Comparison of ENCODE assay signal across 23 cellular contexts in the genomic region with DNA sequence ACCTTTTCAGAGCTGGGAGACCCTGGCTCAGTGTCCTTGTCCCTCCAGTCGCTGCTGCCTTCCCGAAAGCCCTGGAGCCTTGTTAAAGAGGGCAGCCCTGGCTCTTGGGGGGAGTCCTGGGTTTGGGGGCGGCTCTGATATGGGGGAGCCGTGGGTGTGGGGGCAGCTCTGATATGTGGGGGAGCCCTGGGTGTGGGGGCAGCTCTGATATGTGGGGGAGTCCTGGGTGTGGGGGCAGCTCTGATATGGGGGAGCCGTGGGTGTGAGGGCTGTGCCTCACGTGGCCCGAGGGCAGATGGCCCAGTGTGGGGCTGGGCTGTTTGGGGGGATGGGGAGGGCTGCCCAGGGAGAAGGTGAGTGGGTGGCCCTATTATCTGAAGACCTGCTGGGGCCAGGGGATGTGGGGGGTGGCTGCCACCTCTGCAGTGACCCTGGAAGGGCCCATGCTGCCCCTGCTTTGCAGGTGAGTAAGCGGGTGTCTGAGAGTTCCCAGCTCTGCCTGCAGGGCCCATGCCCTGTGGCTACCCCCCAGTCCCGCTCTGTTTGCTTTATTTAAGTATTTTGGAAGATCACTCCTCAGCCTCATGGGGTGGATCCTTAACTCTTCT. TPM values are rescaled to one million over a fixed set of nuclear protein-coding genes. Genes with fewer than 3 reads are reported as not detected.
DNase-seq lines count a peak whose midpoint lies in the region; ATAC-seq, FAIRE-seq and TF ChIP-seq lines count a peak whose summit lies in the region.
"Had no signal": no experiment of that assay in that cellular context is flagged by ENCODE, and none has a peak within 500 bp of the region (broad histone marks: within the 10 kb centered on the region; RNA-seq: fewer than 3 reads in every experiment).

No MANE protein-coding gene starts in this region.

- no peaks in the 10 kb centered on the region for H3K27me3 Mint-ChIP-seq in activated CD4-positive, alpha-beta T cell treated with anti-CD3 and anti-CD28 coated beads, Interleukin-2, amount 10 ng/mL, durations not matched to agents 7 days and 5 days
- no peaks in the 10 kb centered on the region for H3K27me3 Mint-ChIP-seq in activated CD4-positive, alpha-beta T cell treated with anti-CD3 and anti-CD28 coated beads, Interleukin-2, amount 10 ng/mL, durations not matched to agents 24 days and 14 days

- peaks cover 64% of the 10 kb centered on the region for H3K4me1 Mint-ChIP-seq in activated CD4-positive, alpha-beta T cell treated with anti-CD3 and anti-CD28 coated beads, Interleukin-2, amount 10 ng/mL, durations not matched to agents 7 days and 5 days
- peaks cover 45% of the 10 kb centered on the region for H3K4me1 Mint-ChIP-seq in activated CD4-positive, alpha-beta T cell treated with anti-CD3 and anti-CD28 coated beads, Interleukin-2, amount 10 ng/mL, durations not matched to agents 24 days and 14 days

- in situ Hi-C loops in GM12878 (cut with MboI): no loop called here

- WGBS in GM12878 (ENCODE audit: insufficient coverage, insufficient replicate concordance, low lambda C conversion rate, missing lambda C conversion rate): 73% methylated on average over 9 of the region's 9 CpGs
- WGBS in stomach, 5 donors: 71 to 80% (median 78%) methylated on average over 4 to 9 of the region's 9 CpGs

- no peak overlapping the region for H3K4me3 ChIP-seq in GM12878
- no peak overlapping the region for H3K4me3 ChIP-seq in stomach
- H3K4me3 ChIP-seq: pancreas, SJCRH30, skin epidermis, suprapubic skin had no signal

- H3K27ac Mint-ChIP-seq in activated CD4-positive, alpha-beta T cell treated with anti-CD3 and anti-CD28 coated beads, Interleukin-2, amount 10 ng/mL, durations not matched to agents 7 days and 5 days: no peak overlapping the region
- no peak overlapping the region for H3K27ac Mint-ChIP-seq in activated CD4-positive, alpha-beta T cell treated with anti-CD3 and anti-CD28 coated beads, Interleukin-2, amount 10 ng/mL, durations not matched to agents 24 days and 14 days

- TF ChIP-seq EP300 in GM12878 (IDR thresholded peaks at IDR 0.05; ENCODE audit: borderline replicate concordance in 1 of 2, control insufficient read depth in 1 of 2, low read depth in 2 of 2, low read length in 2 of 2) (no peak), stomach (IDR thresholded peaks at IDR 0.05) (no peak)

- H3K36me3 Mint-ChIP-seq in activated CD4-positive, alpha-beta T cell treated with anti-CD3 and anti-CD28 coated beads, Interleukin-2, amount 10 ng/mL, durations not matched to agents 7 days and 5 days (ENCODE audit: low read depth): peaks cover 2% of the 10 kb centered on the region
- H3K36me3 Mint-ChIP-seq in activated CD4-positive, alpha-beta T cell treated with anti-CD3 and anti-CD28 coated beads, Interleukin-2, amount 10 ng/mL, durations not matched to agents 24 days and 14 days (ENCODE audit: low read depth): no peaks in the 10 kb centered on the region

- peak overlapping the region; percentile 94; the same call in 1 of the 2 replicates for H3K4me2 ChIP-seq in GM12878 (ENCODE audit: control insufficient read depth, insufficient read depth)

- no peaks in the 10 kb centered on the region for H4K20me1 ChIP-seq in GM12878 (ENCODE audit: control insufficient read depth, insufficient read depth)

- H3K9me3 ChIP-seq in GM12878 (replicated peaks; ENCODE audit: control insufficient read depth, insufficient read depth, low read length): no peaks in the 10 kb centered on the region
- no peaks in the 10 kb centered on the region for H3K9me3 ChIP-seq in stomach
- H3K9me3 ChIP-seq: pancreas, SJCRH30, suprapubic skin had no signal

- H3K9me3 Mint-ChIP-seq in activated CD4-positive, alpha-beta T cell treated with anti-CD3 and anti-CD28 coated beads, Interleukin-2, amount 10 ng/mL, durations not matched to agents 7 days and 5 days: no peaks in the 10 kb centered on the region
- H3K9me3 Mint-ChIP-seq in activated CD4-positive, alpha-beta T cell treated with anti-CD3 and anti-CD28 coated beads, Interleukin-2, amount 10 ng/mL, durations not matched to agents 24 days and 14 days: no peaks in the 10 kb centered on the region

- H3K79me2 ChIP-seq in GM12878 (ENCODE audit: control insufficient read depth, insufficient read depth, low read length): peaks cover 5% of the 10 kb centered on the region

- peak overlapping the region; percentile 3 for H3K4me3 Mint-ChIP-seq in activated CD4-positive, alpha-beta T cell treated with anti-CD3 and anti-CD28 coated beads, Interleukin-2, amount 10 ng/mL, durations not matched to agents 7 days and 5 days
- no peak overlapping the region for H3K4me3 Mint-ChIP-seq in activated CD4-positive, alpha-beta T cell treated with anti-CD3 and anti-CD28 coated beads, Interleukin-2, amount 10 ng/mL, durations not matched to agents 24 days and 14 days

- H3K36me3 ChIP-seq in GM12878 (ENCODE audit: control insufficient read depth in 2 of 2, insufficient read depth in 2 of 2, low read length in 1 of 2): no peaks in the 10 kb centered on the region; a peak in 1 of 4 replicates
- H3K36me3 ChIP-seq in stomach: no peaks in the 10 kb centered on the region
- H3K36me3 ChIP-seq: pancreas, SJCRH30, suprapubic skin had no signal

- ATAC-seq in GM12878: no peak
- ATAC-seq: pancreas had no signal

- SMC1A ChIA-PET in GM12878 (lab: Charles Lee; ENCODE audit: uncharacterized antibody, unreplicated experiment): interaction anchor here (1.3 to 2.4 kb wide), 2 partner anchors 25 kb away, joined by 3 to 13 read pairs; no protein-coding TSS in a partner anchor

- BruUV-seq in GM12878 (replicated peaks; lab: Mats Ljungman, UMichigan): no TSS peak

- H3K27me3 ChIP-seq in GM12878 (replicated peaks in 1 of 2; ENCODE audit: control insufficient read depth in 2 of 2, insufficient read depth in 2 of 2, low read length in 1 of 2) (no peaks in the 10 kb centered on the region), layer of hippocampus (ENCODE audit: control insufficient read depth, insufficient read depth, low read length) (no peaks in the 10 kb centered on the region), stomach (no peaks in the 10 kb centered on the region)
- H3K27me3 ChIP-seq: pancreas, SJCRH30, suprapubic skin had no signal

- TF ChIP-seq POLR2A in GM12878 (IDR thresholded peaks at IDR 0.05; ENCODE audit: low read depth, low read length) (no peak), stomach (IDR thresholded peaks at IDR 0.05) (no peak)

- H3K9ac ChIP-seq in GM12878 (ENCODE audit: control insufficient read depth, insufficient read depth, low read length): no peak overlapping the region

- H2AFZ ChIP-seq in GM12878 (ENCODE audit: control insufficient read depth, low read depth, low read length): no peak overlapping the region

- DNase-seq in activated CD4-positive, alpha-beta T cell treated with anti-CD3 and anti-CD28 coated beads, Interleukin-2, amount 10 ng/mL, durations not matched to agents 7 days and 5 days: no peak
- DNase-seq in activated CD4-positive, alpha-beta T cell treated with anti-CD3 and anti-CD28 coated beads, Interleukin-2, amount 10 ng/mL, durations not matched to agents 24 days and 14 days: no peak
- DNase-seq in GM12878 (ENCODE audit: low read depth, low spot score) (no peak), stomach (no peak), HuH-7 (ENCODE audit: low spot score) (no peak), middle frontal gyrus (ENCODE audit: extremely low spot score, low spot score) (no peak), D721Med (ENCODE audit: insufficient read length, low spot score) (no peak)
- DNase-seq: activated CD4-positive, alpha-beta T cell treated with anti-CD3 and anti-CD28 coated beads for 1 hour; DMS 273 treated with DMSO at 0.1 percent for 48 hours; GF-D8; kidney glomerular epithelial cell; NCI-H1092 treated with DMSO at 0.1 percent for 48 hours; NCI-H2081; NCI-H510A treated with DMSO at 0.1 percent for 48 hours; SJCRH30; stimulated activated CD4-positive, alpha-beta T cell treated with anti-CD3 and anti-CD28 coated beads, Interleukin-4, amount 100 ng/mL, for 1 hour had no signal

- TF ChIP-seq RAD21 in GM12878 (IDR thresholded peaks at IDR 0.05; ENCODE audit: insufficient read depth, low read depth, low read length): no peak

- FAIRE-seq in GM12878 (lab: Jason Lieb, UNC) (no peak), D721Med (lab: Jason Lieb, UNC) (no peak)
- FAIRE-seq: astrocyte, colon, endometrium, pancreas had no signal

- H3K4me1 ChIP-seq in GM12878 (ENCODE audit: control insufficient read depth, insufficient read depth, low read length) (peaks cover 58% of the 10 kb centered on the region), stomach (peaks cover 53 to 98% (median 87%) of the 10 kb centered on the region in 4 donors)
- H3K4me1 ChIP-seq: pancreas, SJCRH30 had no signal

- no peak overlapping the region for H3K27ac ChIP-seq in GM12878 (ENCODE audit: control insufficient read depth, insufficient read depth)
- H3K27ac ChIP-seq in layer of hippocampus (ENCODE audit: low read depth, low read length): peak overlapping the region; percentile 21
- peak overlapping the region in 4 of 5 donors; percentile 39 to 60 (median 50) for H3K27ac ChIP-seq in stomach
- H3K27ac ChIP-seq: pancreas, SJCRH30, suprapubic skin had no signal

- CTCF ChIA-PET in activated CD4-positive, alpha-beta T cell treated with anti-CD3 and anti-CD28 coated beads, Interleukin-2, amount 10 ng/mL, durations not matched to agents 7 days and 5 days (lab: Charles Lee): interaction anchor here (1.1 to 2.0 kb wide), 3 partner anchors 14 to 154 kb away, joined by 3 to 7 read pairs (median 4); no protein-coding TSS in a partner anchor
- CTCF ChIA-PET in GM12878 (lab: Yijun Ruan, JAX): interaction anchor here (0.9 to 3.4 kb wide), 2 partner anchors 25 to 26 kb away, joined by 6 to 19 read pairs; no protein-coding TSS in a partner anchor

- POLR2A ChIA-PET in activated CD4-positive, alpha-beta T cell treated with anti-CD3 and anti-CD28 coated beads, Interleukin-2, amount 10 ng/mL, durations not matched to agents 7 days and 5 days (lab: Charles Lee): no interaction called here
- POLR2A ChIA-PET in GM12878 (lab: Charles Lee): interaction anchor here (0.9 to 1.6 kb wide), 3 partner anchors 11 to 40 kb away, joined by 3 to 5 read pairs (median 4); no protein-coding TSS in a partner anchor

- TF ChIP-seq CTCF in GM12878 (IDR thresholded peaks at IDR 0.05 in 2 of 3, conservative IDR thresholded peaks at IDR 0.05 in 1 of 3; ENCODE audit: control insufficient read depth in 2 of 3, extremely low read depth in 1 of 3, insufficient read depth in 1 of 3, low read depth in 3 of 3, low read length in 3 of 3): no peak
- no peak for TF ChIP-seq CTCF in stomach (IDR thresholded peaks at IDR 0.05)
- no peak for TF ChIP-seq CTCF in D721Med (IDR thresholded peaks at IDR 0.05; ENCODE audit: insufficient read depth, missing control alignments)

- RAD21 ChIA-PET in GM12878 (lab: Charles Lee; ENCODE audit: unreplicated experiment): interaction anchor here (1.3 to 3.4 kb wide), 2 partner anchors 26 to 174 kb away, joined by 4 to 13 read pairs; a partner anchor contains a TSS

- intact Hi-C loops in activated CD4-positive, alpha-beta T cell treated with anti-CD3 and anti-CD28 coated beads, Interleukin-2, amount 10 ng/mL, durations not matched to agents 24 days and 14 days (cut with micrococcal nuclease): no loop called here
- intact Hi-C loops in GM12878 (cut with micrococcal nuclease; ENCODE audit: unreplicated experiment) (loop anchor here (5.0 kb wide), 1 partner anchor 148 kb away; a partner anchor contains a TSS), stomach (cut with DNase I; ENCODE audit: low total_unique reads) (no loop called here)

RNA-seq across cellular contexts. Expression of a gene that starts 30.9 kb away (rescaled TPM):
- 10 to 100 TPM; 40.8 to 43.2 TPM for total RNA-seq in activated CD4-positive, alpha-beta T cell treated with anti-CD3 and anti-CD28 coated beads, Interleukin-2, amount 10 ng/mL, durations not matched to agents 7 days and 5 days
- 63.8 and 66.1 TPM in 2 replicates for total RNA-seq in activated CD4-positive, alpha-beta T cell treated with anti-CD3 and anti-CD28 coated beads, Interleukin-2, amount 10 ng/mL, durations not matched to agents 24 days and 14 days
- 20.3 and 24.6 TPM in 2 replicates for total RNA-seq in GM12878 (2013; cell fraction: nucleolus; rRNA removed)
- total RNA-seq in GM12878 (2014; rRNA removed): 27.4 and 28.7 TPM in 2 replicates
- 8.9 and 11.7 TPM in 2 replicates for total RNA-seq in GM12878 (2014; rRNA removed; fragmentation: Illumina TruSeq; extraction: Trizol)
- 45.5 and 49.1 TPM in 2 replicates for total RNA-seq in GM12878 (2021)
- polyA plus RNA-seq in GM12878 (2011; ENCODE audit: low read depth): 2.6 TPM
- polyA plus RNA-seq in GM12878 (2011; rRNA removed): 22.1 and 24.3 TPM in 2 replicates
- polyA plus RNA-seq in GM12878 (2011; cell fraction: cytosol; rRNA removed): 11.8 and 18.5 TPM in 2 replicates
- polyA plus RNA-seq in GM12878 (2011; cell fraction: nucleus; rRNA removed): 69.1 and 78.8 TPM in 2 replicates
- 6.2 and 8.4 TPM in 2 replicates for polyA plus RNA-seq in GM12878 (2012)
- polyA plus RNA-seq in GM12878 (2014; fragmentation: Illumina TruSeq; extraction: Trizol): 7.2 and 9.5 TPM in 2 replicates
- polyA plus RNA-seq in GM12878 (2014; fragmentation: Nextera tagmentation; extraction: Ambion mirVana): under 1 TPM; 0.21 to 0.73 TPM
- 32.3 and 38.6 TPM in 2 replicates for polyA plus RNA-seq in GM12878 (2014; rRNA removed)
- polyA plus RNA-seq in GM12878 (2016; fragmentation: Nextera tagmentation; extraction: Ambion mirVana): 1 to 10 TPM; 4.2 to 5.3 TPM
- 34.2 and 34.7 TPM in 2 replicates for polyA minus RNA-seq in GM12878 (2011; rRNA and poly(A)+ RNA removed)
- polyA minus RNA-seq in GM12878 (2011; cell fraction: cytosol; rRNA and poly(A)+ RNA removed): 13.9 and 15.8 TPM in 2 replicates
- 26.5 and 39.9 TPM in 2 replicates for polyA minus RNA-seq in GM12878 (2011; cell fraction: nucleus; rRNA and poly(A)+ RNA removed)
- total RNA-seq in stomach: 100 to 1,000 TPM in 1 of 5 donors, 10 to 100 TPM in 4; 20.5 to 452 (median 30.9) TPM
- 10 to 100 TPM in 2 of 3 donors, 1 to 10 TPM in 1; 7.4 to 14.3 (median 13.7) TPM for polyA plus RNA-seq in stomach

RNA-seq across cellular contexts. Expression of a gene that starts 51.8 kb away (rescaled TPM):
- under 1 TPM; 0.20 to 0.23 TPM for total RNA-seq in activated CD4-positive, alpha-beta T cell treated with anti-CD3 and anti-CD28 coated beads, Interleukin-2, amount 10 ng/mL, durations not matched to agents 7 days and 5 days
- total RNA-seq in activated CD4-positive, alpha-beta T cell treated with anti-CD3 and anti-CD28 coated beads, Interleukin-2, amount 10 ng/mL, durations not matched to agents 24 days and 14 days: 0.36 and 0.37 TPM in 2 replicates
- total RNA-seq in GM12878 (2013; cell fraction: nucleolus; rRNA removed): 6.5 and 9.5 TPM in 2 replicates
- total RNA-seq in GM12878 (2014; rRNA removed) (0.34 and 0.38 TPM in 2 replicates), GM12878 (2014; rRNA removed; fragmentation: Illumina TruSeq; extraction: Trizol) (0.22 and 0.23 TPM in 2 replicates), GM12878 (2021) (0.74 and 0.90 TPM in 2 replicates), stomach (10 to 100 TPM in 4 of 5 donors, under 1 TPM in 1; 0.29 to 78.2 (median 29.8) TPM)
- polyA plus RNA-seq in GM12878 (2011; ENCODE audit: low read depth): 0.20 TPM
- polyA plus RNA-seq in GM12878 (2011; rRNA removed) (1.3 and 1.7 TPM in 2 replicates), GM12878 (2014; fragmentation: Illumina TruSeq; extraction: Trizol) (0.32 and 0.37 TPM in 2 replicates), GM12878 (2014; fragmentation: Nextera tagmentation; extraction: Ambion mirVana) (under 1 TPM in 1 of 2 experiments, not detected in 1; 0.05 TPM), GM12878 (2014; rRNA removed) (0.66 and 0.78 TPM in 2 replicates), GM12878 (2016; fragmentation: Nextera tagmentation; extraction: Ambion mirVana) (under 1 TPM in 1 of 2 experiments, not detected in 1; 0.08 TPM), stomach (10 to 100 TPM in 1 of 3 donors, 1 to 10 TPM in 2; 1.8 to 15.7 (median 4.6) TPM)
- polyA plus RNA-seq in GM12878 (2011; cell fraction: cytosol; rRNA removed): 2.4 and 2.5 TPM in 2 replicates
- 14.0 and 14.2 TPM in 2 replicates for polyA plus RNA-seq in GM12878 (2011; cell fraction: nucleus; rRNA removed)
- 0.51 and 0.73 TPM in 2 replicates for polyA plus RNA-seq in GM12878 (2012)
- 5.9 and 8.8 TPM in 2 replicates for polyA minus RNA-seq in GM12878 (2011; rRNA and poly(A)+ RNA removed)
- 2.8 and 3.7 TPM in 2 replicates for polyA minus RNA-seq in GM12878 (2011; cell fraction: cytosol; rRNA and poly(A)+ RNA removed)
- 9.6 and 16.9 TPM in 2 replicates for polyA minus RNA-seq in GM12878 (2011; cell fraction: nucleus; rRNA and poly(A)+ RNA removed)
- total RNA-seq: SJCRH30 had no signal
